Comparison of ENCODE assay signal across 8 cellular contexts in the genomic region with DNA sequence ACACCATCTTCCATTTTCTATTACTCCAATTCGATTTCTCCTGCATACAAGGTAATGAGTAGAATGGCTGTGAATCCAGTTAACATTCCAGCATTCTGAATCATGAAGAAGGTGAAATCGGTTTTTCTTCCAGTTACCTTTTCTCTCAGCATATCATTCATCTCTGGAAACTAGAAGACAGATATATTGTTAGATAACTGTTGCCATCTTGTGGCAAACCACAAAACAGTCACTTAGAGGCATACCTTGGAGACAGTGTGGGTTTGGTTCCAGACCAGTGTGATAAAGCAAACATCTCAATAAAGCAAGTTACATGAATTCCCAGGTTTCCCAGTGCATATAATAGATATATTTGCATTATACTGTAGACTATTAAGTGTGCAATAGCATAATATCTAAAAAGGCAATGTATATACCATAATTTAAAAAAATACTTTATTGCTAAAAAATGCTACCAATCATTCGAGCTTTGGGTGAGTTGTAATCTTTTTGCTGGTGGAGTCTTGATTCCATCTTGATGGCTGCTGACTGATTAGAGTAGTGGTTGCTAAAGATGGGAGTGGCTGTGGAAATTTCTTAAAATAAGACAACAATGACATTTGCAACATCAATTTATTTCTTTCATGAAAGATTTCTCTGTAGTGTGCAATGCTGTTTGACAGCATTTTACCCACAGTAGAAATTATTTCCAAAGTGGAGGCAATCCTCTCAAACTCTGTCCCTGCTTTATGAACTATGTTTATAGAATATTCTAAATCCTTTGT.
DNase-seq lines count a peak whose midpoint lies in the region; ATAC-seq and TF ChIP-seq lines count a peak whose summit lies in the region.

No MANE protein-coding gene starts in this region.

- H3K9me3 ChIP-seq in left ventricle myocardium inferior (replicated peaks) (no peaks in the 10 kb centered on the region), OCI-LY1 (ENCODE audit: low read length) (no peaks in the 10 kb centered on the region)

- H3K36me3 ChIP-seq in left ventricle myocardium inferior (no peaks in the 10 kb centered on the region), OCI-LY1 (ENCODE audit: insufficient read depth, low read length) (peaks cover 28% of the 10 kb centered on the region; the same call in 1 of the 2 replicates)

- intact Hi-C loops in left ventricle myocardium inferior (cut with micrococcal nuclease) = no loop called here
- intact Hi-C loops in left ventricle myocardium superior (cut with micrococcal nuclease) = no loop called here
- intact Hi-C loops in activated T-helper 2 cell treated with anti-CD3 and anti-CD28 coated beads, Interferon-gamma antibody, Interleukin-2, Interleukin-4, amounts not matched to agents 10 μg/mL and 5 μg/mL and 100 μg/mL, durations not matched to agents 14 hours and 24 hours and 36 hours (cut with micrococcal nuclease) = loop anchor here (1.0 to 2.0 kb wide), 2 partner anchors 82 to 272 kb away; a partner anchor contains a TSS

- no peak overlapping the region for H2AFZ ChIP-seq in OCI-LY1 (ENCODE audit: low read length)

- H3K27me3 ChIP-seq in left ventricle myocardium inferior (ENCODE audit: low read depth) (no peaks in the 10 kb centered on the region), OCI-LY1 (ENCODE audit: insufficient read depth, low read length) (no peaks in the 10 kb centered on the region)

- no peak overlapping the region for H3K9ac ChIP-seq in OCI-LY1 (ENCODE audit: low read length)

- DNase-seq in left ventricle myocardium inferior (no peak), left ventricle myocardium superior (no peak), HT-29 (ENCODE audit: low spot score) (peak; percentile 66)
- no peak for DNase-seq in effector memory CD8-positive, alpha-beta T cell
- DNase-seq in activated T-helper 2 cell treated with anti-CD3 and anti-CD28 coated beads, Interferon-gamma antibody, Interleukin-2, Interleukin-4, amounts not matched to agents 10 μg/mL and 5 μg/mL and 100 μg/mL, durations not matched to agents 14 hours and 24 hours and 36 hours (ENCODE audit: low spot score) = no peak

- no peaks in the 10 kb centered on the region for H3K9me2 ChIP-seq in OCI-LY1 (ENCODE audit: low read depth, low read length)

- H3K4me1 ChIP-seq in left ventricle myocardium inferior (no peaks in the 10 kb centered on the region), OCI-LY1 (ENCODE audit: insufficient read depth, low read length, severe bottlenecking) (no peaks in the 10 kb centered on the region)

- no peaks in the 10 kb centered on the region for H3K9me3 Mint-ChIP-seq in effector memory CD8-positive, alpha-beta T cell
- H3K9me3 Mint-ChIP-seq in nephron = no peaks in the 10 kb centered on the region
- no peaks in the 10 kb centered on the region for H3K9me3 Mint-ChIP-seq in activated T-helper 2 cell treated with anti-CD3 and anti-CD28 coated beads, Interferon-gamma antibody, Interleukin-2, Interleukin-4, amounts not matched to agents 10 μg/mL and 5 μg/mL and 100 μg/mL, durations not matched to agents 14 hours and 24 hours and 36 hours

- H3F3A ChIP-seq in OCI-LY1 (ENCODE audit: insufficient read depth, low read length) = peaks cover 3% of the 10 kb centered on the region; the same call in 1 of the 2 replicates

- no peak overlapping the region for H3K27ac ChIP-seq in left ventricle myocardium inferior (replicated peaks)
- H3K27ac ChIP-seq in OCI-LY1 (ENCODE audit: low read depth, low read length, poor library complexity, severe bottlenecking) = no peak overlapping the region

- H3K4me3 Mint-ChIP-seq in effector memory CD8-positive, alpha-beta T cell = no peak overlapping the region
- no peak overlapping the region for H3K4me3 Mint-ChIP-seq in nephron
- H3K4me3 Mint-ChIP-seq in activated T-helper 2 cell treated with anti-CD3 and anti-CD28 coated beads, Interferon-gamma antibody, Interleukin-2, Interleukin-4, amounts not matched to agents 10 μg/mL and 5 μg/mL and 100 μg/mL, durations not matched to agents 14 hours and 24 hours and 36 hours (ENCODE audit: low read depth) = no peak overlapping the region

- no peaks in the 10 kb centered on the region for H3K79me2 ChIP-seq in OCI-LY1 (ENCODE audit: insufficient read depth, low read length)

- H4K20me1 ChIP-seq in OCI-LY1 (ENCODE audit: insufficient read depth, low read length) = no peaks in the 10 kb centered on the region

- peak; percentile 50 for TF ChIP-seq CTCF in left ventricle myocardium inferior (IDR thresholded peaks at IDR 0.05; ENCODE audit: borderline replicate concordance)
- TF ChIP-seq CTCF in OCI-LY1 (IDR thresholded peaks at IDR 0.05; ENCODE audit: low read length) = peak; percentile 73; the same call in 1 of the 2 replicates
- TF ChIP-seq CTCF in nephron (IDR thresholded peaks at IDR 0.05; ENCODE audit: unreplicated experiment in 3 of 3) = peak; percentile 67 to 78 (median 73)

- peaks cover 8% of the 10 kb centered on the region for H3K36me3 Mint-ChIP-seq in effector memory CD8-positive, alpha-beta T cell (ENCODE audit: insufficient read depth)
- H3K36me3 Mint-ChIP-seq in nephron (ENCODE audit: low read depth) = peaks cover 5% of the 10 kb centered on the region
- peaks cover 60% of the 10 kb centered on the region for H3K36me3 Mint-ChIP-seq in activated T-helper 2 cell treated with anti-CD3 and anti-CD28 coated beads, Interferon-gamma antibody, Interleukin-2, Interleukin-4, amounts not matched to agents 10 μg/mL and 5 μg/mL and 100 μg/mL, durations not matched to agents 14 hours and 24 hours and 36 hours (ENCODE audit: low read depth)

- H3K4me3 ChIP-seq in left ventricle myocardium inferior (no peak overlapping the region), OCI-LY1 (ENCODE audit: low read depth, low read length, poor library complexity, severe bottlenecking) (no peak overlapping the region)

- peak overlapping the region in 1 of 2 donors; percentile 80 for H3K27ac Mint-ChIP-seq in effector memory CD8-positive, alpha-beta T cell
- no peak overlapping the region for H3K27ac Mint-ChIP-seq in nephron
- no peak overlapping the region for H3K27ac Mint-ChIP-seq in activated T-helper 2 cell treated with anti-CD3 and anti-CD28 coated beads, Interferon-gamma antibody, Interleukin-2, Interleukin-4, amounts not matched to agents 10 μg/mL and 5 μg/mL and 100 μg/mL, durations not matched to agents 14 hours and 24 hours and 36 hours

- no peaks in the 10 kb centered on the region for H3K27me3 Mint-ChIP-seq in effector memory CD8-positive, alpha-beta T cell
- H3K27me3 Mint-ChIP-seq in nephron (ENCODE audit: low read depth) = no peaks in the 10 kb centered on the region
- H3K27me3 Mint-ChIP-seq in activated T-helper 2 cell treated with anti-CD3 and anti-CD28 coated beads, Interferon-gamma antibody, Interleukin-2, Interleukin-4, amounts not matched to agents 10 μg/mL and 5 μg/mL and 100 μg/mL, durations not matched to agents 14 hours and 24 hours and 36 hours (ENCODE audit: low read depth) = no peaks in the 10 kb centered on the region

- peaks cover 0 to 3% of the 10 kb centered on the region in 2 donors for H3K4me1 Mint-ChIP-seq in effector memory CD8-positive, alpha-beta T cell (ENCODE audit: low read depth in 2 of 2)
- peaks cover 5% of the 10 kb centered on the region for H3K4me1 Mint-ChIP-seq in nephron
- peaks cover 23% of the 10 kb centered on the region for H3K4me1 Mint-ChIP-seq in activated T-helper 2 cell treated with anti-CD3 and anti-CD28 coated beads, Interferon-gamma antibody, Interleukin-2, Interleukin-4, amounts not matched to agents 10 μg/mL and 5 μg/mL and 100 μg/mL, durations not matched to agents 14 hours and 24 hours and 36 hours (ENCODE audit: low read depth)

- no peak overlapping the region for H3K4me2 ChIP-seq in OCI-LY1 (ENCODE audit: low read length)

- ATAC-seq in left ventricle myocardium superior (no peak), GM21529 (IDR thresholded peaks at IDR 0.05; ENCODE audit: unreplicated experiment) (peak; percentile 95)
- ATAC-seq in effector memory CD8-positive, alpha-beta T cell (replicated peaks) = peak; percentile 49
